In the genomic region with DNA sequence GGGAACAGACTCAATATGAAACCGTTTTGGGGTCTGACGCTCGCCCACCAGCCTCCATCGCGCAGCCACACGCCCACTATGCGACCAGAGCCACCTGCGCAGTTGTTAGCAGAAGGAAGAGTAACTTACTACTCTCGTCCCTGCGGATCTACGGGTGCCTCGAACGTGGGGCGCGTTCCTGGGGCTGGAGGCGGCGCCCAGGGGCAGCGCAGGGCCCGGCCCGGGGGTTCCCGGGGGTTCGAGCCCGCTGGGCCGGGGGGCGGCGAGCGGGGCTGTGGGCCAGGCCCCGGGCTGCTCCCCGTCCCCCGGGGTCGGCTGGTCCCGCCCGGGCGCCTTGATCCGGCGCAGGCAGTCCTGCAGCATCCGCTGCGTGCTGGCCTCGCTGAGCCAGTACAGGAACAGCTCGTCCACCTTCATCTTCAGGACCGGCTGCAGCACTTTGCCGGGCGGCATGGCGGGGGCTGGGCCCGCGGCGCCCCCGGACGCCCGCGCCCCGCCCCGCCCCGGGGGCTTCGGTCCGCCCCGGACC, we compare ENCODE assay signal across 8 cellular contexts. TPM values are rescaled to one million over a fixed set of nuclear protein-coding genes. Genes with fewer than 3 reads are reported as not detected.
A peak's percentile ranks its signal among the peaks of the same experiment; 100 is the strongest.
DNase-seq lines count a peak whose midpoint lies in the region; ATAC-seq and TF ChIP-seq lines count a peak whose summit lies in the region.

No MANE protein-coding gene starts in this region.

- H3K27ac ChIP-seq in esophagus squamous epithelium = peak overlapping the region; percentile 98 to 100 (median 100)

- peaks cover 6 to 18% (median 10%) of the 10 kb centered on the region in 3 donors for H3K4me1 ChIP-seq in esophagus squamous epithelium

- intact Hi-C loops in esophagus squamous epithelium (cut with DNase I) = no loop called here

- TF ChIP-seq CTCF in esophagus squamous epithelium (IDR thresholded peaks at IDR 0.05) = no peak

- no peaks in the 10 kb centered on the region for H3K36me3 ChIP-seq in esophagus squamous epithelium

- 2 to 3% methylated on average over 8 of the region's 57 CpGs for WGBS in esophagus squamous epithelium, 2 donors

- H3K4me3 ChIP-seq in esophagus squamous epithelium (peak overlapping the region; percentile 78 to 98 (median 93)), skeletal muscle cell (ENCODE audit: low read depth, low read length) (peak overlapping the region; percentile 80)

- ATAC-seq in GM18873 (IDR thresholded peaks at IDR 0.05; ENCODE audit: low FRiP score, unreplicated experiment) (peak; percentile 11), HG03025 (IDR thresholded peaks at IDR 0.05; ENCODE audit: low FRiP score, unreplicated experiment) (peak; percentile 27), left lobe of liver (no peak)

- H3K27me3 ChIP-seq in esophagus squamous epithelium = no peaks in the 10 kb centered on the region

- TF ChIP-seq POLR2A in esophagus squamous epithelium (IDR thresholded peaks at IDR 0.05) = no peak

- H3K9me3 ChIP-seq in esophagus squamous epithelium = no peaks in the 10 kb centered on the region

- DNase-seq in activated CD4-positive, alpha-beta T cell treated with anti-CD3 and anti-CD28 coated beads, Interleukin-2, amount 50 U/mL, for 4 hours = peak; percentile 13 to 28
- DNase-seq in esophagus squamous epithelium (lab: John Stamatoyannopoulos, UW) (no peak), skeletal muscle cell (ENCODE audit: low read depth) (no peak), SKM-1 (lab: John Stamatoyannopoulos, UW; ENCODE audit: unreplicated experiment) (no peak), A172 (ENCODE audit: low spot score) (no peak), left lobe of liver (ENCODE audit: low spot score) (no peak)

RNA-seq across cellular contexts. Expression of a gene that starts 0.4 kb away (rescaled TPM):
- total RNA-seq in esophagus squamous epithelium (10 to 100 TPM in 3 of 4 donors, 1 to 10 TPM in 1; 7.9 to 26.1 (median 24.1) TPM), left lobe of liver (9.3 TPM)
- 28.7 and 30.4 TPM in 2 replicates for total RNA-seq in A172 (2014; rRNA removed; shearing (Covaris generic))

Comparison
In these comparisons a context has a peak if more than half of its experiments do, and no peak if none do; other contexts are left out.
1. DNase-seq: peak in activated CD4-positive, alpha-beta T cell treated with anti-CD3 and anti-CD28 coated beads, Interleukin-2, amount 50 U/mL, for 4 hours (2 of 2); none in esophagus squamous epithelium (single experiment), skeletal muscle cell (single experiment), SKM-1 (single experiment), A172 (single experiment) and left lobe of liver (single experiment).